In genomic region chr6:126300126-126300525, GRCh38 we compare ENCODE assay signal across 28 cellular contexts. TPM values are rescaled to one million over a fixed set of nuclear protein-coding genes. Genes with fewer than 3 reads are reported as not detected.
A peak's percentile ranks its signal among the peaks of the same experiment; 100 is the strongest.
DNase-seq lines count a peak whose midpoint lies in the region; ATAC-seq, FAIRE-seq and TF ChIP-seq lines count a peak whose summit lies in the region.
"Had no signal": no experiment of that assay in that cellular context is flagged by ENCODE, and none has a peak within 500 bp of the region (broad histone marks: within the 10 kb centered on the region; RNA-seq: fewer than 3 reads in every experiment).

No MANE protein-coding gene starts in this region.

- peak overlapping the region; percentile 0 for H3K4me3 Mint-ChIP-seq in activated naive CD8-positive, alpha-beta T cell treated with anti-CD3 and anti-CD28 coated beads, Interleukin-2, amount 10 ng/mL, durations not matched to agents 7 days and 5 days
- no peak overlapping the region for H3K4me3 Mint-ChIP-seq in activated naive CD8-positive, alpha-beta T cell treated with anti-CD3 and anti-CD28 coated beads for 36 hours
- H3K4me3 Mint-ChIP-seq: activated CD8-positive, alpha-beta T cell treated with anti-CD3 and anti-CD28 coated beads, Interleukin-2, amount 10 ng/mL, durations not matched to agents 7 days and 5 days; B cell; dendritic cell treated with granulocyte-macrophage colony-stimulating factor and Interleukin-4, amounts not matched to agents 40 ng/mL and 50 ng/mL, for 4 days; GM23338; stimulated activated memory B cell treated with anti-CD40 and anti-IgM and Interleukin-4, amounts not matched to agents 10 μg/mL and 1 μg/mL and 100 μg/mL, for 72 hours had no signal

- intact Hi-C loops in K562 (cut with micrococcal nuclease) (no loop called here), heart left ventricle (cut with DNase I) (no loop called here), esophagus squamous epithelium (cut with DNase I) (no loop called here)

- no peak for ATAC-seq in activated naive CD8-positive, alpha-beta T cell treated with anti-CD3 and anti-CD28 coated beads, Interleukin-2, amount 10 ng/mL, durations not matched to agents 7 days and 5 days (ENCODE audit: low read depth)
- ATAC-seq in GM21619 (IDR thresholded peaks at IDR 0.05; ENCODE audit: unreplicated experiment), result peak; percentile 34
- ATAC-seq in HG03342 (IDR thresholded peaks at IDR 0.05; ENCODE audit: unreplicated experiment), result peak; percentile 46
- no peak; the same call in 1 of the 3 replicates for ATAC-seq in K562
- no peak for ATAC-seq in HG02763 (IDR thresholded peaks at IDR 0.05; ENCODE audit: unreplicated experiment)
- ATAC-seq in heart left ventricle, result no peak
- ATAC-seq: A549; GM23338; stimulated activated memory B cell treated with anti-CD40 and anti-IgM and Interleukin-4, amounts not matched to agents 10 μg/mL and 1 μg/mL and 100 μg/mL, for 72 hours had no signal

- H3K4me3 ChIP-seq in K562 (no peak overlapping the region), heart left ventricle (no peak overlapping the region), esophagus squamous epithelium (no peak overlapping the region)
- H3K4me3 ChIP-seq: A549, cardiac muscle cell, GM23338, SK-N-MC, smooth muscle cell, suprapubic skin had no signal

- FAIRE-seq in K562 (lab: Jason Lieb, UNC), result no peak
- FAIRE-seq: A549, urothelium cell line had no signal

- no peak overlapping the region for H3K9ac ChIP-seq in K562 (ENCODE audit: insufficient read depth in 1 of 2, low read depth in 2 of 2, low read length in 2 of 2)

- no peak overlapping the region for H2AFZ ChIP-seq in K562 (ENCODE audit: low read depth, low read length)
- H2AFZ ChIP-seq: GM23338 had no signal

- no peak for DNase-seq in activated naive CD8-positive, alpha-beta T cell treated with anti-CD3 and anti-CD28 coated beads, Interleukin-2, amount 10 ng/mL, durations not matched to agents 7 days and 5 days
- DNase-seq in activated naive CD8-positive, alpha-beta T cell treated with anti-CD3 and anti-CD28 coated beads for 36 hours, result no peak
- peak in 1 of 4 experiments; percentile 4 for DNase-seq in K562 (ENCODE audit: extremely low read depth in 1 of 4, low spot score in 3 of 4)
- DNase-seq in heart left ventricle, result no peak
- no peak for DNase-seq in esophagus squamous epithelium (lab: John Stamatoyannopoulos, UW)
- DNase-seq: activated CD8-positive, alpha-beta T cell treated with anti-CD3 and anti-CD28 coated beads, Interleukin-2, amount 10 ng/mL, durations not matched to agents 7 days and 5 days; activated naive CD4-positive, alpha-beta T cell treated with Interleukin-2 at 50 U/mL for 16 hours; activated T-cell treated with anti-CD3 and anti-CD28 coated beads, Interleukin-2, amount 50 U/mL, for 1 hour; anterior cingulate cortex; DMS79; glutamatergic neuron; NCI-H1436 treated with DMSO at 0.1 percent for 48 hours; NCI-H524; nucleus accumbens; RPMI8226 had no signal

- 2% methylated on average over 3 of the region's 3 CpGs for WGBS in K562 (ENCODE audit: insufficient coverage, low coverage, missing lambda C conversion rate)
- 42 to 54% (median 43%) methylated on average over 3 of the region's 3 CpGs for WGBS in heart left ventricle, 4 donors
- WGBS in esophagus squamous epithelium, 2 donors, result 50 to 53% methylated on average over 3 of the region's 3 CpGs

- TF ChIP-seq RAD21 in K562 (CRISPR knock-in tag; conservative IDR thresholded peaks at IDR 0.05 in 1 of 2, IDR thresholded peaks at IDR 0.05 in 1 of 2), result no peak

- no peaks in the 10 kb centered on the region for H3K9me3 Mint-ChIP-seq in activated naive CD8-positive, alpha-beta T cell treated with anti-CD3 and anti-CD28 coated beads, Interleukin-2, amount 10 ng/mL, durations not matched to agents 7 days and 5 days
- H3K9me3 Mint-ChIP-seq in activated naive CD8-positive, alpha-beta T cell treated with anti-CD3 and anti-CD28 coated beads for 36 hours, result no peaks in the 10 kb centered on the region
- H3K9me3 Mint-ChIP-seq: dendritic cell treated with granulocyte-macrophage colony-stimulating factor and Interleukin-4, amounts not matched to agents 40 ng/mL and 50 ng/mL, for 4 days; GM23338; stimulated activated memory B cell treated with anti-CD40 and anti-IgM and Interleukin-4, amounts not matched to agents 10 μg/mL and 1 μg/mL and 100 μg/mL, for 72 hours had no signal

- no peak overlapping the region for H3K27ac Mint-ChIP-seq in activated naive CD8-positive, alpha-beta T cell treated with anti-CD3 and anti-CD28 coated beads, Interleukin-2, amount 10 ng/mL, durations not matched to agents 7 days and 5 days
- H3K27ac Mint-ChIP-seq in activated naive CD8-positive, alpha-beta T cell treated with anti-CD3 and anti-CD28 coated beads for 36 hours, result no peak overlapping the region
- H3K27ac Mint-ChIP-seq: activated CD8-positive, alpha-beta T cell treated with anti-CD3 and anti-CD28 coated beads, Interleukin-2, amount 10 ng/mL, durations not matched to agents 7 days and 5 days; B cell; dendritic cell treated with granulocyte-macrophage colony-stimulating factor and Interleukin-4, amounts not matched to agents 40 ng/mL and 50 ng/mL, for 4 days; GM23338; stimulated activated memory B cell treated with anti-CD40 and anti-IgM and Interleukin-4, amounts not matched to agents 10 μg/mL and 1 μg/mL and 100 μg/mL, for 72 hours had no signal

- no peaks in the 10 kb centered on the region for H3K27me3 Mint-ChIP-seq in activated naive CD8-positive, alpha-beta T cell treated with anti-CD3 and anti-CD28 coated beads, Interleukin-2, amount 10 ng/mL, durations not matched to agents 7 days and 5 days
- H3K27me3 Mint-ChIP-seq in activated naive CD8-positive, alpha-beta T cell treated with anti-CD3 and anti-CD28 coated beads for 36 hours, result peaks cover 4% of the 10 kb centered on the region
- H3K27me3 Mint-ChIP-seq: B cell; dendritic cell treated with granulocyte-macrophage colony-stimulating factor and Interleukin-4, amounts not matched to agents 40 ng/mL and 50 ng/mL, for 4 days; stimulated activated memory B cell treated with anti-CD40 and anti-IgM and Interleukin-4, amounts not matched to agents 10 μg/mL and 1 μg/mL and 100 μg/mL, for 72 hours had no signal

- TF ChIP-seq CTCF in K562 (IDR thresholded peaks at IDR 0.05 in 2 of 3, conservative IDR thresholded peaks at IDR 0.05 in 1 of 3; ENCODE audit: insufficient read depth in 2 of 3, low read depth in 1 of 3, low read length in 3 of 3), result no peak
- no peak for TF ChIP-seq CTCF in heart left ventricle (IDR thresholded peaks at IDR 0.05)
- no peak for TF ChIP-seq CTCF in esophagus squamous epithelium (IDR thresholded peaks at IDR 0.05)

- H3K4me1 ChIP-seq in K562 (replicated peaks in 1 of 2; ENCODE audit: control insufficient read depth in 2 of 2, insufficient read depth in 2 of 2, low read length in 2 of 2) (no peaks in the 10 kb centered on the region), heart left ventricle (no peaks in the 10 kb centered on the region), esophagus squamous epithelium (no peaks in the 10 kb centered on the region)
- H3K4me1 ChIP-seq: A549, suprapubic skin had no signal

- BruUV-seq in K562 (replicated peaks; lab: Mats Ljungman, UMichigan), result no TSS peak

- H3K4me1 Mint-ChIP-seq in activated naive CD8-positive, alpha-beta T cell treated with anti-CD3 and anti-CD28 coated beads, Interleukin-2, amount 10 ng/mL, durations not matched to agents 7 days and 5 days, result peaks cover 9% of the 10 kb centered on the region
- peaks cover 12% of the 10 kb centered on the region for H3K4me1 Mint-ChIP-seq in activated naive CD8-positive, alpha-beta T cell treated with anti-CD3 and anti-CD28 coated beads for 36 hours
- H3K4me1 Mint-ChIP-seq: B cell; GM23338; stimulated activated memory B cell treated with anti-CD40 and anti-IgM and Interleukin-4, amounts not matched to agents 10 μg/mL and 1 μg/mL and 100 μg/mL, for 72 hours had no signal

- CTCF ChIA-PET in K562 (lab: Yijun Ruan, JAX; ENCODE audit: low intra/inter-chr PET ratio), result no interaction called here

- no peaks in the 10 kb centered on the region for H3K27me3 ChIP-seq in K562 (ENCODE audit: control insufficient read depth in 2 of 2, insufficient read depth in 2 of 2, low read length in 2 of 2)
- no peaks in the 10 kb centered on the region for H3K27me3 ChIP-seq in heart left ventricle
- no peaks in the 10 kb centered on the region for H3K27me3 ChIP-seq in esophagus squamous epithelium
- H3K27me3 ChIP-seq: suprapubic skin had no signal

- H3K36me3 ChIP-seq in K562 (ENCODE audit: control insufficient read depth, insufficient read depth, low read length) (no peaks in the 10 kb centered on the region), heart left ventricle (no peaks in the 10 kb centered on the region), esophagus squamous epithelium (no peaks in the 10 kb centered on the region)
- H3K36me3 ChIP-seq: cardiac muscle cell, suprapubic skin had no signal

- no peaks in the 10 kb centered on the region for H3K36me3 Mint-ChIP-seq in activated naive CD8-positive, alpha-beta T cell treated with anti-CD3 and anti-CD28 coated beads, Interleukin-2, amount 10 ng/mL, durations not matched to agents 7 days and 5 days
- H3K36me3 Mint-ChIP-seq in activated naive CD8-positive, alpha-beta T cell treated with anti-CD3 and anti-CD28 coated beads for 36 hours, result no peaks in the 10 kb centered on the region
- H3K36me3 Mint-ChIP-seq: stimulated activated memory B cell treated with anti-CD40 and anti-IgM and Interleukin-4, amounts not matched to agents 10 μg/mL and 1 μg/mL and 100 μg/mL, for 72 hours had no signal

- no peaks in the 10 kb centered on the region for H3K79me2 ChIP-seq in K562 (ENCODE audit: control insufficient read depth, insufficient read depth, low read length)

- no peak for TF ChIP-seq EP300 in K562 (IDR thresholded peaks at IDR 0.05; ENCODE audit: low read length)

- no peak overlapping the region for H3K4me2 ChIP-seq in K562 (ENCODE audit: insufficient read depth, low read length)
- H3K4me2 ChIP-seq: A549, GM23338, smooth muscle cell had no signal

- in situ Hi-C loops in K562 (cut with MboI), result no loop called here

- no peaks in the 10 kb centered on the region for H3K9me1 ChIP-seq in K562 (ENCODE audit: control insufficient read depth, insufficient read depth, low read length)

- TF ChIP-seq POLR2A in K562 (conservative IDR thresholded peaks at IDR 0.05) (no peak), heart left ventricle (IDR thresholded peaks at IDR 0.05) (no peak), esophagus squamous epithelium (IDR thresholded peaks at IDR 0.05) (no peak)

- POLR2A ChIA-PET in activated naive CD8-positive, alpha-beta T cell treated with anti-CD3 and anti-CD28 coated beads, Interleukin-2, amount 10 ng/mL, durations not matched to agents 7 days and 5 days (lab: Charles Lee), result no interaction called here
- POLR2A ChIA-PET in K562 (lab: Yijun Ruan, JAX), result no interaction called here

- no peaks in the 10 kb centered on the region for H4K20me1 ChIP-seq in K562 (replicated peaks; ENCODE audit: control insufficient read depth, insufficient read depth, low read length)

- H3K27ac ChIP-seq in K562 (ENCODE audit: extremely low read depth, low read depth, low read length), result no peak overlapping the region
- no peak overlapping the region for H3K27ac ChIP-seq in heart left ventricle
- no peak overlapping the region for H3K27ac ChIP-seq in esophagus squamous epithelium
- H3K27ac ChIP-seq: A549, cardiac muscle cell, SK-N-MC, suprapubic skin had no signal

- H3K9me3 ChIP-seq in K562 (replicated peaks; ENCODE audit: control insufficient read depth, insufficient read depth, low read depth, low read length) (no peaks in the 10 kb centered on the region), heart left ventricle (no peaks in the 10 kb centered on the region), esophagus squamous epithelium (no peaks in the 10 kb centered on the region)
- H3K9me3 ChIP-seq: A549, suprapubic skin had no signal

RNA-seq across cellular contexts. Expression of gene CENPW, which starts 39.8 kb away (rescaled TPM):
- 10 to 100 TPM; 43.3 to 43.5 TPM for total RNA-seq in activated naive CD8-positive, alpha-beta T cell treated with anti-CD3 and anti-CD28 coated beads, Interleukin-2, amount 10 ng/mL, durations not matched to agents 7 days and 5 days
- total RNA-seq in activated naive CD8-positive, alpha-beta T cell treated with anti-CD3 and anti-CD28 coated beads for 36 hours, result 10 to 100 TPM; 62.5 to 75.3 TPM
- total RNA-seq in K562 (2011; cell fraction: chromatin; rRNA removed; ENCODE audit: low replicate concordance), result 8.1 and 16.3 TPM in 2 replicates
- total RNA-seq in K562 (2011; cell fraction: nucleolus; rRNA removed), result 6.2 and 7.0 TPM in 2 replicates
- 8.9 and 9.7 TPM in 2 replicates for total RNA-seq in K562 (2011; cell fraction: nucleoplasm; rRNA removed)
- total RNA-seq in K562 (2014; rRNA removed), result 41.6 and 48.7 TPM in 2 replicates
- total RNA-seq in K562 (2014; rRNA removed; fragmentation: Illumina TruSeq; extraction: Trizol), result 82.8 and 92.0 TPM in 2 replicates
- 66.1 and 73.4 TPM in 2 replicates for total RNA-seq in K562 (2015; rRNA removed; fragmentation: Illumina TruSeq; extraction: Trizol)
- total RNA-seq in K562 (2021), result 104 and 105 TPM in 2 replicates
- polyA plus RNA-seq in K562 (2011; rRNA removed), result 40.1 and 66.5 TPM in 2 replicates
- 20.1 and 24.1 TPM in 2 replicates for polyA plus RNA-seq in K562 (2011; cell fraction: cytosol; rRNA removed)
- polyA plus RNA-seq in K562 (2011; cell fraction: nucleus; rRNA removed), result 6.7 and 13.6 TPM in 2 replicates
- 57.6 and 108 TPM in 2 replicates for polyA plus RNA-seq in K562 (2012)
- polyA plus RNA-seq in K562 (2014; fragmentation: Illumina TruSeq; extraction: Trizol), result 60.0 and 66.4 TPM in 2 replicates
- 100 to 1,000 TPM; 240 to 285 TPM for polyA plus RNA-seq in K562 (2014; fragmentation: Nextera tagmentation; extraction: Ambion mirVana)
- polyA plus RNA-seq in K562 (2014; rRNA removed), result 67.1 and 94.2 TPM in 2 replicates
- 35.3 and 38.7 TPM in 2 replicates for polyA minus RNA-seq in K562 (2011; rRNA and poly(A)+ RNA removed)
- 10.1 and 10.3 TPM in 2 replicates for polyA minus RNA-seq in K562 (2011; cell fraction: cytosol; rRNA and poly(A)+ RNA removed)
- 14.5 and 28.1 TPM in 2 replicates for polyA minus RNA-seq in K562 (2011; cell fraction: nucleus; rRNA and poly(A)+ RNA removed)
- 1 to 10 TPM in 3 of 9 donors, under 1 TPM in 2, not detected in 4; 0.39 to 7.9 (median 1.3) TPM for total RNA-seq in heart left ventricle
- under 1 TPM; 0.57 to 0.78 TPM for polyA plus RNA-seq in heart left ventricle
- 10 to 100 TPM in 3 of 4 donors, 1 to 10 TPM in 1; 2.1 to 22.1 (median 12.1) TPM for total RNA-seq in esophagus squamous epithelium

Comparison
In these comparisons a context has a peak if more than half of its experiments do, and no peak if none do; other contexts are left out.
1. ATAC-seq: peak in GM21619 (single experiment) and HG03342 (single experiment); none in activated naive CD8-positive, alpha-beta T cell treated with anti-CD3 and anti-CD28 coated beads, Interleukin-2, amount 10 ng/mL, durations not matched to agents 7 days and 5 days (single experiment), K562 (single experiment), HG02763 (single experiment) and heart left ventricle (0 of 4).